Comparison of ENCODE assay signal across 16 cellular contexts in genomic region chr11:96086111-96086510, GRCh38.
DNase-seq lines count a peak whose midpoint lies in the region; ATAC-seq and TF ChIP-seq lines count a peak whose summit lies in the region.
"Had no signal": no experiment of that assay in that cellular context is flagged by ENCODE, and none has a peak within 500 bp of the region (broad histone marks: within the 10 kb centered on the region; RNA-seq: fewer than 3 reads in every experiment).

No MANE protein-coding gene starts in this region.

- no peak overlapping the region for H2AFZ ChIP-seq in GM23338

- TF ChIP-seq CTCF in GM23338 (conservative IDR thresholded peaks at IDR 0.05; ENCODE audit: low read depth in 2 of 2) (no peak), endodermal cell (conservative IDR thresholded peaks at IDR 0.05) (no peak)

- H3K27ac Mint-ChIP-seq in activated CD4-positive, alpha-beta T cell treated with anti-CD3 and anti-CD28 coated beads for 36 hours, result no peak overlapping the region
- H3K27ac Mint-ChIP-seq in activated T-cell treated with anti-CD3 and anti-CD28 coated beads, Interleukin-2, amount 50 U/mL, for 72 hours, result peak overlapping the region; percentile 35
- no peak overlapping the region for H3K27ac Mint-ChIP-seq in GM23338
- H3K27ac Mint-ChIP-seq in endodermal cell, result no peak overlapping the region
- H3K27ac Mint-ChIP-seq: CD14-positive monocyte had no signal

- H3K27me3 ChIP-seq in GM23338 (ENCODE audit: insufficient read depth), result no peaks in the 10 kb centered on the region
- no peaks in the 10 kb centered on the region for H3K27me3 ChIP-seq in endodermal cell (ENCODE audit: control insufficient read depth, insufficient read depth, low read length, poor library complexity, severe bottlenecking)
- H3K27me3 ChIP-seq: BLaER1 had no signal

- peaks cover 44% of the 10 kb centered on the region for H3K4me1 ChIP-seq in GM23338 (ENCODE audit: insufficient read depth)
- peaks cover 7% of the 10 kb centered on the region for H3K4me1 ChIP-seq in endodermal cell (ENCODE audit: control insufficient read depth, insufficient read depth, low read length)
- H3K4me1 ChIP-seq: BLaER1 had no signal

- H3K27ac ChIP-seq in GM23338 (ENCODE audit: low read depth) (no peak overlapping the region), endodermal cell (ENCODE audit: low read depth, low read length) (peak overlapping the region; percentile 69)
- H3K27ac ChIP-seq: BLaER1 had no signal

- no peaks in the 10 kb centered on the region for H3K79me2 ChIP-seq in GM23338 (replicated peaks; ENCODE audit: insufficient read depth)

- intact Hi-C loops in activated CD4-positive, alpha-beta T cell treated with anti-CD3 and anti-CD28 coated beads for 36 hours (cut with DNase I, micrococcal nuclease), result no loop called here

- H3K4me1 Mint-ChIP-seq in activated CD4-positive, alpha-beta T cell treated with anti-CD3 and anti-CD28 coated beads for 36 hours, result peaks cover 47% of the 10 kb centered on the region
- peaks cover 22% of the 10 kb centered on the region for H3K4me1 Mint-ChIP-seq in activated T-cell treated with anti-CD3 and anti-CD28 coated beads, Interleukin-2, amount 50 U/mL, for 72 hours (ENCODE audit: low read depth)
- H3K4me1 Mint-ChIP-seq in GM23338, result peaks cover 17% of the 10 kb centered on the region; the same call in 2 of the 3 replicates
- H3K4me1 Mint-ChIP-seq in endodermal cell, result peaks cover 18% of the 10 kb centered on the region
- H3K4me1 Mint-ChIP-seq: CD14-positive monocyte had no signal

- H3K36me3 ChIP-seq in GM23338 (ENCODE audit: insufficient read depth) (no peaks in the 10 kb centered on the region), endodermal cell (ENCODE audit: control insufficient read depth, insufficient read depth, low read length) (no peaks in the 10 kb centered on the region)
- H3K36me3 ChIP-seq: BLaER1 had no signal

- DNase-seq in activated CD4-positive, alpha-beta T cell treated with anti-CD3 and anti-CD28 coated beads for 36 hours, result no peak
- no peak for DNase-seq in activated CD4-positive, alpha-beta T cell treated with anti-CD3 and anti-CD28 coated beads, Interleukin-2, amount 50 U/mL, for 4 hours
- no peak for DNase-seq in activated T-cell treated with anti-CD3 and anti-CD28 coated beads, Interleukin-2, amount 50 U/mL, for 72 hours
- DNase-seq in activated T-cell treated with anti-CD3 and anti-CD28 coated beads for 4 hours (no peak), GM23338 (ENCODE audit: low spot score) (no peak), endodermal cell (no peak), EL (no peak)
- DNase-seq: 8988T; CD4-positive, alpha-beta memory T cell; DMS153; DMS79; GF-D8; GOT3; H7 had no signal

- H3F3A ChIP-seq in GM23338 (replicated peaks; ENCODE audit: low read depth), result no peaks in the 10 kb centered on the region

- ATAC-seq in activated CD4-positive, alpha-beta T cell treated with anti-CD3 and anti-CD28 coated beads for 36 hours, result no peak
- no peak for ATAC-seq in activated T-cell treated with anti-CD3 and anti-CD28 coated beads, Interleukin-2, amount 50 U/mL, for 72 hours (replicated peaks in 1 of 2)
- ATAC-seq in GM23338, result no peak

- H3K27me3 Mint-ChIP-seq in activated CD4-positive, alpha-beta T cell treated with anti-CD3 and anti-CD28 coated beads for 36 hours, result no peaks in the 10 kb centered on the region
- no peaks in the 10 kb centered on the region for H3K27me3 Mint-ChIP-seq in activated T-cell treated with anti-CD3 and anti-CD28 coated beads, Interleukin-2, amount 50 U/mL, for 72 hours (ENCODE audit: low read depth)
- no peaks in the 10 kb centered on the region for H3K27me3 Mint-ChIP-seq in GM23338 (ENCODE audit: insufficient read depth, low read depth, poor library complexity)
- no peaks in the 10 kb centered on the region for H3K27me3 Mint-ChIP-seq in endodermal cell (ENCODE audit: insufficient read depth)
- H3K27me3 Mint-ChIP-seq: CD4-positive, alpha-beta memory T cell had no signal

- 0 out of 2 replicates have a peak, but pooled peaks cover 4% of the 10 kb centered on the region for H3K9me2 ChIP-seq in GM23338 (ENCODE audit: insufficient read depth)

- H3K4me3 ChIP-seq in GM23338 (no peak overlapping the region), endodermal cell (ENCODE audit: low read length) (no peak overlapping the region)
- H3K4me3 ChIP-seq: BLaER1 had no signal

- no peaks in the 10 kb centered on the region for H4K20me1 ChIP-seq in GM23338 (replicated peaks; ENCODE audit: insufficient read depth)
- H4K20me1 ChIP-seq: BLaER1 had no signal

- POLR2A ChIA-PET in activated CD4-positive, alpha-beta T cell treated with anti-CD3 and anti-CD28 coated beads for 36 hours (lab: Charles Lee), result interaction anchor here (1.3 kb wide), 1 partner anchor 18 kb away, joined by 3 read pairs; no protein-coding TSS in a partner anchor

- H3K9me3 Mint-ChIP-seq in activated CD4-positive, alpha-beta T cell treated with anti-CD3 and anti-CD28 coated beads for 36 hours (ENCODE audit: low read depth), result peaks cover 2% of the 10 kb centered on the region
- no peaks in the 10 kb centered on the region for H3K9me3 Mint-ChIP-seq in activated T-cell treated with anti-CD3 and anti-CD28 coated beads, Interleukin-2, amount 50 U/mL, for 72 hours
- H3K9me3 Mint-ChIP-seq in GM23338 (no peaks in the 10 kb centered on the region), endodermal cell (no peaks in the 10 kb centered on the region)
- H3K9me3 Mint-ChIP-seq: CD14-positive monocyte; CD4-positive, alpha-beta memory T cell had no signal

- H3K9me3 ChIP-seq in endodermal cell (ENCODE audit: control insufficient read depth, low read length), result no peaks in the 10 kb centered on the region
- H3K9me3 ChIP-seq: BLaER1 had no signal

- peak overlapping the region; percentile 54 for H3K4me3 Mint-ChIP-seq in activated CD4-positive, alpha-beta T cell treated with anti-CD3 and anti-CD28 coated beads for 36 hours
- H3K4me3 Mint-ChIP-seq in activated T-cell treated with anti-CD3 and anti-CD28 coated beads, Interleukin-2, amount 50 U/mL, for 72 hours, result peak overlapping the region in 1 of 2 donors; percentile 57
- no peak overlapping the region for H3K4me3 Mint-ChIP-seq in GM23338
- H3K4me3 Mint-ChIP-seq in endodermal cell, result no peak overlapping the region
- H3K4me3 Mint-ChIP-seq: CD14-positive monocyte; CD4-positive, alpha-beta memory T cell had no signal

- no peak overlapping the region for H3K9ac ChIP-seq in endodermal cell (ENCODE audit: extremely low read depth, low read length, poor library complexity, severe bottlenecking)
- H3K9ac ChIP-seq: BLaER1 had no signal

- peak overlapping the region; percentile 48; the same call in 1 of the 2 replicates for H3K4me2 ChIP-seq in GM23338
- H3K4me2 ChIP-seq: BLaER1 had no signal

- CTCF ChIA-PET in activated CD4-positive, alpha-beta T cell treated with anti-CD3 and anti-CD28 coated beads for 36 hours (lab: Charles Lee), result interaction anchor here (0.8 to 1.7 kb wide), 5 partner anchors 10 to 129 kb away, joined by 3 to 6 read pairs (median 4); no protein-coding TSS in a partner anchor

- peaks cover 38% of the 10 kb centered on the region for H3K36me3 Mint-ChIP-seq in activated CD4-positive, alpha-beta T cell treated with anti-CD3 and anti-CD28 coated beads for 36 hours (ENCODE audit: low read depth)
- H3K36me3 Mint-ChIP-seq in activated T-cell treated with anti-CD3 and anti-CD28 coated beads, Interleukin-2, amount 50 U/mL, for 72 hours (ENCODE audit: insufficient read depth in 2 of 2), result peaks cover under 1 to 1% of the 10 kb centered on the region in 2 donors
- no peaks in the 10 kb centered on the region for H3K36me3 Mint-ChIP-seq in GM23338 (ENCODE audit: low read depth)
- no peaks in the 10 kb centered on the region for H3K36me3 Mint-ChIP-seq in endodermal cell (ENCODE audit: low read depth)

- 100% methylated on average over 1 of the region's 1 CpG; no CpG with 5 or more reads in 1 of the 2 experiments for WGBS in endodermal cell (ENCODE audit: insufficient coverage in 1 of 2, insufficient read length in 1 of 2), 2 experiments

TF ChIP-seq in GM23338, 12 proteins besides CTCF, POLR2A, EP300 and RAD21 (continues in another document):
- TF ChIP-seq NANOG (IDR thresholded peaks at IDR 0.05; ENCODE audit: borderline replicate concordance), result no peak
- TF ChIP-seq, protein P1, sequence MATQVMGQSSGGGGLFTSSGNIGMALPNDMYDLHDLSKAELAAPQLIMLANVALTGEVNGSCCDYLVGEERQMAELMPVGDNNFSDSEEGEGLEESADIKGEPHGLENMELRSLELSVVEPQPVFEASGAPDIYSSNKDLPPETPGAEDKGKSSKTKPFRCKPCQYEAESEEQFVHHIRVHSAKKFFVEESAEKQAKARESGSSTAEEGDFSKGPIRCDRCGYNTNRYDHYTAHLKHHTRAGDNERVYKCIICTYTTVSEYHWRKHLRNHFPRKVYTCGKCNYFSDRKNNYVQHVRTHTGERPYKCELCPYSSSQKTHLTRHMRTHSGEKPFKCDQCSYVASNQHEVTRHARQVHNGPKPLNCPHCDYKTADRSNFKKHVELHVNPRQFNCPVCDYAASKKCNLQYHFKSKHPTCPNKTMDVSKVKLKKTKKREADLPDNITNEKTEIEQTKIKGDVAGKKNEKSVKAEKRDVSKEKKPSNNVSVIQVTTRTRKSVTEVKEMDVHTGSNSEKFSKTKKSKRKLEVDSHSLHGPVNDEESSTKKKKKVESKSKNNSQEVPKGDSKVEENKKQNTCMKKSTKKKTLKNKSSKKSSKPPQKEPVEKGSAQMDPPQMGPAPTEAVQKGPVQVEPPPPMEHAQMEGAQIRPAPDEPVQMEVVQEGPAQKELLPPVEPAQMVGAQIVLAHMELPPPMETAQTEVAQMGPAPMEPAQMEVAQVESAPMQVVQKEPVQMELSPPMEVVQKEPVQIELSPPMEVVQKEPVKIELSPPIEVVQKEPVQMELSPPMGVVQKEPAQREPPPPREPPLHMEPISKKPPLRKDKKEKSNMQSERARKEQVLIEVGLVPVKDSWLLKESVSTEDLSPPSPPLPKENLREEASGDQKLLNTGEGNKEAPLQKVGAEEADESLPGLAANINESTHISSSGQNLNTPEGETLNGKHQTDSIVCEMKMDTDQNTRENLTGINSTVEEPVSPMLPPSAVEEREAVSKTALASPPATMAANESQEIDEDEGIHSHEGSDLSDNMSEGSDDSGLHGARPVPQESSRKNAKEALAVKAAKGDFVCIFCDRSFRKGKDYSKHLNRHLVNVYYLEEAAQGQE (IDR thresholded peaks at IDR 0.05; ENCODE audit: unreplicated experiment), result no peak
- TF ChIP-seq EZH2 (IDR thresholded peaks at IDR 0.05; ENCODE audit: low read depth, unreplicated experiment), result no peak
